7 cellular contexts compared by ENCODE assay signal in the genomic region with DNA sequence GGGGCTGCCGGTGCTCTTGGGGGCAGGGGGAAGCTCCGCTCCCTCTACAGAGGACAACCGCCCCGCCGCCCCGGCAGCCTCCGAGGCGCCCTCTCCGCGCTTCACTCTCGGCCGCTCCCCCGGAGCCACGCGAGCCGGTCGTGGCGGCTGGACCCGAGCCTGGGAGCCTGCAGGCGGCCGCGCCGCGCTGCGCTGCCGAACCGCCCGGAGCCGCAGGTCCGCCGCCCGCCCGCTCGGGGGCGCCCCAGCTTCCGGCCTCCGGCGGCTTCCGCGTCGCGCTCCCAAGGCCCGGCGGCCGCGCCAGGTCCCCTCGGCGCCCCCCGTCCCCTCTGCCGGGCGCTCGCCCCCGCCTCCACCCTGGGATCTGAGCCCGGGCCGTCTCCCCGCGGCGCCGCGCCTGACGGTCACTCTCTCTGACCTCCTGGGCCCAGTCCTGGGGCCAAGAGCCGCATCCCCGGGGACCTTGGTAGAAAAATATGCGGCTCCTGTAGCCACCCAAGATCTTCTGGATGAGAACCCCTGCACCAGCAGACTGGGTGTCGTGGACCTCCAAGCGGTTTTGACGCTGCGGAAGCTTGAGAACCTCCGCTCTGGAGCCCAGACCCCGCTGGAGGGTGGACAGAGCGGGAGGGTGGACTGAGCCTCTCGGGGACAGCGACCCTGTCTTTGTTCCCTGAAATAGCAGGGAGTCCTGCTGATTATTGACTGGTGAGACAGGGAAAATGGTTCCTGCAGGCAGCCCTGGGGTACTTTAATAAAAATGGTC.
A peak's percentile ranks its signal among the peaks of the same experiment; 100 is the strongest.
DNase-seq lines count a peak whose midpoint lies in the region; ATAC-seq lines count a peak whose summit lies in the region.

No MANE protein-coding gene starts in this region.

- DNase-seq in SW480 (ENCODE audit: low spot score) (peak; percentile 54), amniotic epithelial cell (ENCODE audit: low read depth) (peak; percentile 34), iPS DF 6.9 (ENCODE audit: low read depth, low spot score) (no peak), HK-2 (ENCODE audit: unreplicated experiment) (no peak)

- no peaks in the 10 kb centered on the region; the same call in 1 of the 2 replicates for H3K27me3 ChIP-seq in iPS DF 6.9 (ENCODE audit: control insufficient read depth, insufficient read depth, low read length)

- no CpG with 5 or more reads among the region's 73 CpGs for WGBS in iPS DF 6.9 (ENCODE audit: insufficient coverage, insufficient read length)

- no peaks in the 10 kb centered on the region for H3K36me3 ChIP-seq in iPS DF 6.9 (ENCODE audit: control insufficient read depth, insufficient read depth, low read length)

- H3K9me3 ChIP-seq in iPS DF 6.9 (ENCODE audit: control insufficient read depth, insufficient read depth, low read length): no peaks in the 10 kb centered on the region

- peak; percentile 32 for ATAC-seq in GM18520 (IDR thresholded peaks at IDR 0.05; ENCODE audit: unreplicated experiment)
- ATAC-seq in HG03066 (IDR thresholded peaks at IDR 0.05; ENCODE audit: low read depth, unreplicated experiment): peak; percentile 23

- H3K4me3 ChIP-seq in iPS DF 6.9 (ENCODE audit: low read length) (peak overlapping the region; percentile 51; the same call in 1 of the 2 replicates), skin epidermis (peak overlapping the region; percentile 34 to 51 (median 45))

- H3K27ac ChIP-seq in iPS DF 6.9 (ENCODE audit: low read length): no peak overlapping the region
- H3K27ac ChIP-seq in skin epidermis: peak overlapping the region; percentile 34 to 90 (median 84)

- no peaks in the 10 kb centered on the region for H3K4me1 ChIP-seq in iPS DF 6.9 (ENCODE audit: control insufficient read depth, insufficient read depth, low read length)

Comparison
In these comparisons a context has a peak if more than half of its experiments do, and no peak if none do; other contexts are left out.
1. DNase-seq: peak in SW480 (single experiment) and amniotic epithelial cell (single experiment); none in iPS DF 6.9 (single experiment) and HK-2 (single experiment).